ENCODE assay signal across 9 cellular contexts in the genomic region with DNA sequence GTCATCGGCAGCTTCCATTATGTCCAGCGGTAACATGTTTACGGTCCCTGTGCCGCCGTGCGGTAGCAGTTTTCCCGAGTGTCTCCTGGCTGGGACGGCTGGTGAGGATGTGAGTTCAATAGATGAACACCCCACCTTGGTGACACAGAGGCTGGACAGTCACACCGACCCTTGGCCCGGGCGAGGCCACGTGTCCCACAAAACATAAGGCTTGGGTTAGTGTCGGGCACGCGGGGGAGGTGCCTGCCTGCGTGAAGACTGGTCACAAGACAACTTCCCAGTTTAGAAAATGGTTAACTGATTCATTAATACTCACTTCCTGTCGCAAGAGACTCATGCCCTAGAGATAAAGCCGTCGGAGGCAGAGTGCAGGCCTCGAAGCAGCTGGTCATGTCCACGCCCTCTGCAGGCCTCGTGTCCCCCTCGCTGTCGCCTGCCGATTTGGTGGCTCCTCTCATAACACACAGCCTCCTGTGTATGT. TPM values are rescaled to one million over a fixed set of nuclear protein-coding genes. Genes with fewer than 3 reads are reported as not detected.
A peak's percentile ranks its signal among the peaks of the same experiment; 100 is the strongest.
DNase-seq lines count a peak whose midpoint lies in the region; ATAC-seq, FAIRE-seq and TF ChIP-seq lines count a peak whose summit lies in the region.
"Had no signal": no experiment of that assay in that cellular context is flagged by ENCODE, and none has a peak within 500 bp of the region (broad histone marks: within the 10 kb centered on the region; RNA-seq: fewer than 3 reads in every experiment).

No MANE protein-coding gene starts in this region.

- H3K9ac ChIP-seq in IMR-90 (ENCODE audit: low read depth, low read length): peak overlapping the region; percentile 52
- no peak overlapping the region for H3K9ac ChIP-seq in keratinocyte (ENCODE audit: control insufficient read depth, extremely low read depth, insufficient read depth, low read length)

- H4K91ac ChIP-seq in IMR-90 (ENCODE audit: insufficient read depth, low read depth, low read length): peak overlapping the region; percentile 82

- CTCF ChIA-PET in IMR-90 (lab: Yijun Ruan, JAX): no interaction called here

- H3K4me3 Mint-ChIP-seq in activated naive CD4-positive, alpha-beta T cell treated with anti-CD3 and anti-CD28 coated beads, Interleukin-2, amount 50 U/mL, for 24 hours: peak overlapping the region; percentile 67

- H4K20me1 ChIP-seq in IMR-90 (ENCODE audit: insufficient read depth, low read length): peaks cover 11% of the 10 kb centered on the region
- no peaks in the 10 kb centered on the region for H4K20me1 ChIP-seq in keratinocyte (ENCODE audit: control insufficient read depth, extremely low read depth, insufficient read depth, low read length)

- peak overlapping the region; percentile 72 for H2AK9ac ChIP-seq in IMR-90 (replicated peaks; ENCODE audit: low read depth, low read length, poor library complexity)

- DNase-seq in GM04503 (ENCODE audit: low read depth) (peak; percentile 70), IMR-90 (peak; percentile 94), keratinocyte (ENCODE audit: low read depth, low spot score) (no peak), suprapubic skin (ENCODE audit: low spot score in 2 of 2) (peak; percentile 72 to 79), NCI-H128 (lab: John Stamatoyannopoulos, UW; ENCODE audit: unreplicated experiment) (no peak), D721Med (ENCODE audit: insufficient read length, low spot score) (no peak), hypothalamus (lab: John Stamatoyannopoulos, UW) (no peak)

- WGBS in IMR-90 (ENCODE audit: extremely low coverage in 2 of 2, insufficient read length in 1 of 2), 2 experiments: 18% methylated on average over 10 of the region's 25 CpGs; no CpG with 5 or more reads in 1 of the 2 experiments
- 86% methylated on average over 21 of the region's 25 CpGs for WGBS in suprapubic skin

- peaks cover 7% of the 10 kb centered on the region for H3K79me2 ChIP-seq in keratinocyte (ENCODE audit: control insufficient read depth, insufficient read depth, low read length)

- peak overlapping the region; percentile 75 for H2BK5ac ChIP-seq in IMR-90 (ENCODE audit: low read depth, low read length, poor library complexity, severe bottlenecking)

- peak overlapping the region; percentile 98 for H3K4ac ChIP-seq in IMR-90 (ENCODE audit: low read depth, low read length)

- peak overlapping the region; percentile 48 to 92 for H4K8ac ChIP-seq in IMR-90 (ENCODE audit: low read depth in 2 of 2, low read length in 2 of 2)

- H3K23ac ChIP-seq in IMR-90 (ENCODE audit: low read depth, low read length): peak overlapping the region; percentile 96

- H2BK20ac ChIP-seq in IMR-90 (ENCODE audit: low read depth, low read length): peak overlapping the region; percentile 89

- H3K36me3 Mint-ChIP-seq in activated naive CD4-positive, alpha-beta T cell treated with anti-CD3 and anti-CD28 coated beads, Interleukin-2, amount 50 U/mL, for 24 hours: peaks cover 3% of the 10 kb centered on the region

- BruUV-seq in IMR-90 (replicated peaks; lab: Mats Ljungman, UMichigan): no TSS peak

- H3K14ac ChIP-seq in IMR-90 (replicated peaks; ENCODE audit: low read depth, low read length): peak overlapping the region; percentile 90

- H3K36me3 ChIP-seq in IMR-90 (ENCODE audit: control insufficient read depth, insufficient read depth, low read length) (peaks cover 6% of the 10 kb centered on the region), keratinocyte (ENCODE audit: control insufficient read depth in 2 of 2, extremely low read depth in 1 of 2, insufficient read depth in 2 of 2, low read length in 2 of 2) (no peaks in the 10 kb centered on the region), suprapubic skin (no peaks in the 10 kb centered on the region)
- H3K36me3 ChIP-seq: neutrophil had no signal

- ATAC-seq in IMR-90 (ENCODE audit: low read depth): peak; percentile 25

- peak overlapping the region; percentile 22 for H3K4me2 ChIP-seq in IMR-90 (ENCODE audit: low read depth, low read length)
- H3K4me2 ChIP-seq in keratinocyte (ENCODE audit: control insufficient read depth, extremely low read depth, insufficient read depth, low read depth, low read length): peak overlapping the region; percentile 45

- peak overlapping the region; percentile 87 for H3K27ac Mint-ChIP-seq in activated naive CD4-positive, alpha-beta T cell treated with anti-CD3 and anti-CD28 coated beads, Interleukin-2, amount 50 U/mL, for 24 hours

- H3K4me3 ChIP-seq in IMR-90 (ENCODE audit: insufficient read depth, low read depth, low read length) (no peak overlapping the region), keratinocyte (ENCODE audit: control insufficient read depth in 2 of 3, extremely low read depth in 1 of 3, insufficient read depth in 2 of 3, low read depth in 1 of 3, low read length in 3 of 3) (no peak overlapping the region), suprapubic skin (no peak overlapping the region)

- no peak for TF ChIP-seq EP300 in suprapubic skin (IDR thresholded peaks at IDR 0.05)

- in situ Hi-C loops in IMR-90 (cut with MboI; ENCODE audit: low sequenced_read_pairs): no loop called here

- TF ChIP-seq CTCF in IMR-90 (conservative IDR thresholded peaks at IDR 0.05; ENCODE audit: low read depth, low read length) (peak; percentile 37), keratinocyte (optimal IDR thresholded peaks at IDR 0.05 in 1 of 3, IDR thresholded peaks at IDR 0.05 in 1 of 3, conservative IDR thresholded peaks at IDR 0.05 in 1 of 3; ENCODE audit: extremely low read depth in 1 of 3, insufficient read depth in 2 of 3, low read length in 3 of 3) (no peak), suprapubic skin (IDR thresholded peaks at IDR 0.05) (no peak), D721Med (IDR thresholded peaks at IDR 0.05; ENCODE audit: insufficient read depth, missing control alignments) (no peak)

- peak overlapping the region; percentile 85 for H4K5ac ChIP-seq in IMR-90 (ENCODE audit: low read depth, low read length)

- intact Hi-C loops in IMR-90 (cut with micrococcal nuclease): no loop called here

- H2AFZ ChIP-seq in IMR-90 (replicated peaks; ENCODE audit: low read length, poor library complexity) (peak overlapping the region; percentile 3), keratinocyte (ENCODE audit: control insufficient read depth, low read length) (no peak overlapping the region)

- H3K9me1 ChIP-seq in IMR-90 (ENCODE audit: insufficient read depth, low read length) (peaks cover 33% of the 10 kb centered on the region), keratinocyte (ENCODE audit: control insufficient read depth, extremely low read depth, insufficient read depth, low read length) (no peaks in the 10 kb centered on the region)

- H3K9me3 ChIP-seq in IMR-90 (ENCODE audit: control insufficient read depth, insufficient read depth, low read length) (no peaks in the 10 kb centered on the region), keratinocyte (ENCODE audit: control insufficient read depth, low read depth, low read length) (no peaks in the 10 kb centered on the region), suprapubic skin (no peaks in the 10 kb centered on the region)
- H3K9me3 ChIP-seq: neutrophil had no signal

- peaks cover 11 to 67% of the 10 kb centered on the region in 2 experiments; a peak in 3 of 4 replicates for H3K79me1 ChIP-seq in IMR-90 (ENCODE audit: low read depth in 1 of 2, low read length in 2 of 2)

- TF ChIP-seq RAD21 in IMR-90 (IDR thresholded peaks at IDR 0.05; ENCODE audit: low read length): peak; percentile 48

- peak overlapping the region; percentile 95 for H2BK120ac ChIP-seq in IMR-90 (ENCODE audit: low read depth, low read length)

- H3K4me1 Mint-ChIP-seq in activated naive CD4-positive, alpha-beta T cell treated with anti-CD3 and anti-CD28 coated beads, Interleukin-2, amount 50 U/mL, for 24 hours: peaks cover 64% of the 10 kb centered on the region

- peak overlapping the region; percentile 69; the same call in 1 of the 2 replicates for H3K56ac ChIP-seq in IMR-90 (ENCODE audit: extremely low read depth, insufficient read depth, low read length)

- no peaks in the 10 kb centered on the region for H3K27me3 Mint-ChIP-seq in activated naive CD4-positive, alpha-beta T cell treated with anti-CD3 and anti-CD28 coated beads, Interleukin-2, amount 50 U/mL, for 24 hours

- H3K18ac ChIP-seq in IMR-90 (ENCODE audit: low read depth, low read length): peak overlapping the region; percentile 81

- TF ChIP-seq POLR2A in IMR-90 (IDR thresholded peaks at IDR 0.05; ENCODE audit: low read depth, low read length): peak; percentile 58; the same call in 1 of the 2 replicates
- no peak for TF ChIP-seq POLR2A in suprapubic skin (IDR thresholded peaks at IDR 0.05)

- peak overlapping the region; percentile 99 for H2AK5ac ChIP-seq in IMR-90 (ENCODE audit: low read depth, low read length)

- peak overlapping the region; percentile 82 for H3K27ac ChIP-seq in IMR-90 (ENCODE audit: insufficient read depth, low read length)
- no peak overlapping the region for H3K27ac ChIP-seq in keratinocyte (ENCODE audit: control insufficient read depth, insufficient read depth, low read length)
- no peak overlapping the region for H3K27ac ChIP-seq in suprapubic skin
- H3K27ac ChIP-seq: neutrophil had no signal

- POLR2A ChIA-PET in IMR-90 (lab: Charles Lee; ENCODE audit: unreplicated experiment): no interaction called here

- no peaks in the 10 kb centered on the region for H3K27me3 ChIP-seq in IMR-90 (ENCODE audit: control insufficient read depth, insufficient read depth, low read length)
- H3K27me3 ChIP-seq in keratinocyte (ENCODE audit: control insufficient read depth, extremely low read depth, insufficient read depth, low read length): no peaks in the 10 kb centered on the region
- no peaks in the 10 kb centered on the region for H3K27me3 ChIP-seq in suprapubic skin

- peak overlapping the region; percentile 63; the same call in 1 of the 3 replicates for H2BK15ac ChIP-seq in IMR-90 (ENCODE audit: low read depth, low read length)

- peaks cover 52% of the 10 kb centered on the region for H3K4me1 ChIP-seq in IMR-90 (ENCODE audit: control insufficient read depth, insufficient read depth, low read length)
- peaks cover 21% of the 10 kb centered on the region for H3K4me1 ChIP-seq in keratinocyte (ENCODE audit: control insufficient read depth, extremely low read depth, insufficient read depth, low read length)
- peaks cover 18% of the 10 kb centered on the region for H3K4me1 ChIP-seq in suprapubic skin

- dilution Hi-C loops in IMR-90 (cut with HindIII; ENCODE audit: low sequenced_read_pairs, unreplicated experiment): no loop called here
- dilution Hi-C loops in keratinocyte (cut with MboI; ENCODE audit: extremely low pct_ligation_motif_present, low sequenced_read_pairs): no loop called here

- H3K9me3 Mint-ChIP-seq in activated naive CD4-positive, alpha-beta T cell treated with anti-CD3 and anti-CD28 coated beads, Interleukin-2, amount 50 U/mL, for 24 hours: no peaks in the 10 kb centered on the region

- peak; percentile 41 for FAIRE-seq in keratinocyte (lab: Jason Lieb, UNC)
- no peak for FAIRE-seq in D721Med (lab: Jason Lieb, UNC)

RNA-seq across cellular contexts. Expression of gene RASA3, which starts 17.2 kb away (rescaled TPM):
- total RNA-seq in IMR-90 (2012; rRNA removed): 21.0 and 22.8 TPM in 2 replicates
- polyA plus RNA-seq in IMR-90 (2012; rRNA removed): 31.0 and 31.4 TPM in 2 replicates
- 22.9 and 29.5 TPM in 2 replicates for polyA plus RNA-seq in IMR-90 (2012; cell fraction: cytosol; rRNA removed)
- 48.4 and 48.8 TPM in 2 replicates for polyA plus RNA-seq in IMR-90 (2012; cell fraction: nucleus; rRNA removed; ENCODE audit: low replicate concordance)
- polyA plus RNA-seq in keratinocyte: 3.5 to 6.9 TPM (median 4.1 TPM) in 3 replicates
- 1.1 TPM for polyA plus RNA-seq in keratinocyte (2011; ENCODE audit: low read depth)
- polyA plus RNA-seq in keratinocyte (2011; cell fraction: cytosol; rRNA removed): 3.1 and 4.8 TPM in 2 replicates
- polyA plus RNA-seq in keratinocyte (2011; cell fraction: nucleus; rRNA removed): 5.9 and 7.0 TPM in 2 replicates
- polyA plus RNA-seq in keratinocyte (2012; ENCODE audit: low replicate concordance): 2.0 and 6.9 TPM in 2 replicates
- polyA minus RNA-seq in keratinocyte: 3.6 to 5.4 TPM (median 4.5 TPM) in 3 replicates
- polyA minus RNA-seq in keratinocyte (2011; cell fraction: cytosol; rRNA and poly(A)+ RNA removed): 5.2 TPM
- 5.0 and 6.9 TPM in 2 replicates for polyA minus RNA-seq in keratinocyte (2011; cell fraction: nucleus; rRNA and poly(A)+ RNA removed)
- total RNA-seq in suprapubic skin: 10 to 100 TPM; 15.3 to 37.1 (median 16.4) TPM

Comparison
In these comparisons a context has a peak if more than half of its experiments do, and no peak if none do; other contexts are left out.
1. DNase-seq: peak in GM04503 (single experiment), IMR-90 (single experiment) and suprapubic skin (2 of 2); none in keratinocyte (single experiment), NCI-H128 (single experiment), D721Med (single experiment) and hypothalamus (0 of 51).